ENCODE assay signal across 19 cellular contexts in genomic region chr10:78190051-78190450, GRCh38.
DNase-seq lines count a peak whose midpoint lies in the region; ATAC-seq and TF ChIP-seq lines count a peak whose summit lies in the region.
"Had no signal": no experiment of that assay in that cellular context is flagged by ENCODE, and none has a peak within 500 bp of the region (broad histone marks: within the 10 kb centered on the region; RNA-seq: fewer than 3 reads in every experiment).

No MANE protein-coding gene starts in this region.

- no peak overlapping the region for H3K4me3 ChIP-seq in OCI-LY7 (ENCODE audit: low read depth, low read length, poor library complexity, severe bottlenecking)
- no peak overlapping the region for H3K4me3 ChIP-seq in left lung
- H3K4me3 ChIP-seq in upper lobe of right lung, result no peak overlapping the region

- H3K4me1 ChIP-seq in OCI-LY7 (ENCODE audit: insufficient read depth, low read length, poor library complexity, severe bottlenecking) (peaks cover 13% of the 10 kb centered on the region), left lung (no peaks in the 10 kb centered on the region), upper lobe of right lung (peaks cover 4% of the 10 kb centered on the region)

- DNase-seq in DMS153 (lab: John Stamatoyannopoulos, UW), result peak; percentile 32
- DNase-seq in DMS153 treated with DMSO at 0.1 percent for 48 hours (lab: John Stamatoyannopoulos, UW; ENCODE audit: unreplicated experiment), result no peak
- no peak for DNase-seq in OCI-LY7 (ENCODE audit: low spot score)
- DNase-seq in left lung, result no peak
- DNase-seq in upper lobe of right lung, result no peak
- no peak for DNase-seq in NOMO-1 treated with dmso at 0.1 percent for 144 hours (lab: John Stamatoyannopoulos, UW; ENCODE audit: unreplicated experiment)
- no peak for DNase-seq in activated CD4-positive, alpha-beta T cell treated with anti-CD3 and anti-CD28 coated beads for 4 hours
- DNase-seq: AML-193; CD4-positive, CD25-positive, alpha-beta regulatory T cell; COR-L47; NCI-H1930; NCI-H510A; NCI-H774; RPMI8226; SIG-M5 had no signal

- intact Hi-C loops in OCI-LY7 (cut with micrococcal nuclease; ENCODE audit: unreplicated experiment) (no loop called here), left lung (cut with DNase I) (no loop called here), upper lobe of right lung (cut with DNase I) (no loop called here)

- H3K4me2 ChIP-seq in OCI-LY7 (ENCODE audit: low read length), result peak overlapping the region; percentile 24
- H3K4me2 ChIP-seq: KMS-11 had no signal

- no peaks in the 10 kb centered on the region for H3K27me3 ChIP-seq in left lung
- H3K27me3 ChIP-seq in upper lobe of right lung, result no peaks in the 10 kb centered on the region

- H2AFZ ChIP-seq in OCI-LY7 (ENCODE audit: low read length), result no peak overlapping the region

- ATAC-seq in left lung (peak; percentile 71), upper lobe of right lung (peak; percentile 32), HG03571 (IDR thresholded peaks at IDR 0.05; ENCODE audit: unreplicated experiment) (no peak)
- ATAC-seq: SK-N-SH treated with all-trans-retinoic acid at 6 μM for 48 hours had no signal

- H3K79me2 ChIP-seq in OCI-LY7 (ENCODE audit: insufficient read depth, low read depth, low read length), result no peaks in the 10 kb centered on the region

- H4K20me1 ChIP-seq in OCI-LY7 (ENCODE audit: insufficient read depth, low read length), result no peaks in the 10 kb centered on the region

- H3K36me3 ChIP-seq in OCI-LY7 (ENCODE audit: insufficient read depth, low read length), result no peaks in the 10 kb centered on the region
- H3K36me3 ChIP-seq in left lung, result no peaks in the 10 kb centered on the region
- H3K36me3 ChIP-seq in upper lobe of right lung, result no peaks in the 10 kb centered on the region

- CTCF ChIA-PET in OCI-LY7 (lab: Charles Lee; ENCODE audit: unreplicated experiment), result no interaction called here

- H3K27ac ChIP-seq in OCI-LY7 (ENCODE audit: low read depth, low read length, poor library complexity, severe bottlenecking) (no peak overlapping the region), left lung (no peak overlapping the region), upper lobe of right lung (no peak overlapping the region)
- H3K27ac ChIP-seq: 22Rv1, KMS-11 had no signal

- H3K9me2 ChIP-seq in OCI-LY7 (ENCODE audit: insufficient read depth, low read length), result no peaks in the 10 kb centered on the region

- BruUV-seq in OCI-LY7 (replicated peaks; lab: Mats Ljungman, UMichigan), result no TSS peak

- H3K9me3 ChIP-seq in OCI-LY7 (ENCODE audit: low read length) (peaks cover 12% of the 10 kb centered on the region; the same call in 1 of the 2 replicates), left lung (peaks cover 0 to 13% of the 10 kb centered on the region in 2 donors), upper lobe of right lung (no peaks in the 10 kb centered on the region)

- TF ChIP-seq CTCF in OCI-LY7 (conservative IDR thresholded peaks at IDR 0.05; ENCODE audit: low read length), result no peak
- TF ChIP-seq CTCF in left lung (IDR thresholded peaks at IDR 0.05), result no peak
- no peak for TF ChIP-seq CTCF in upper lobe of right lung (IDR thresholded peaks at IDR 0.05)

- POLR2A ChIA-PET in OCI-LY7 (lab: Charles Lee), result interaction anchor here (0.6 kb wide), 1 partner anchor 144 kb away, joined by 4 read pairs; no protein-coding TSS in a partner anchor
